In the genomic region with DNA sequence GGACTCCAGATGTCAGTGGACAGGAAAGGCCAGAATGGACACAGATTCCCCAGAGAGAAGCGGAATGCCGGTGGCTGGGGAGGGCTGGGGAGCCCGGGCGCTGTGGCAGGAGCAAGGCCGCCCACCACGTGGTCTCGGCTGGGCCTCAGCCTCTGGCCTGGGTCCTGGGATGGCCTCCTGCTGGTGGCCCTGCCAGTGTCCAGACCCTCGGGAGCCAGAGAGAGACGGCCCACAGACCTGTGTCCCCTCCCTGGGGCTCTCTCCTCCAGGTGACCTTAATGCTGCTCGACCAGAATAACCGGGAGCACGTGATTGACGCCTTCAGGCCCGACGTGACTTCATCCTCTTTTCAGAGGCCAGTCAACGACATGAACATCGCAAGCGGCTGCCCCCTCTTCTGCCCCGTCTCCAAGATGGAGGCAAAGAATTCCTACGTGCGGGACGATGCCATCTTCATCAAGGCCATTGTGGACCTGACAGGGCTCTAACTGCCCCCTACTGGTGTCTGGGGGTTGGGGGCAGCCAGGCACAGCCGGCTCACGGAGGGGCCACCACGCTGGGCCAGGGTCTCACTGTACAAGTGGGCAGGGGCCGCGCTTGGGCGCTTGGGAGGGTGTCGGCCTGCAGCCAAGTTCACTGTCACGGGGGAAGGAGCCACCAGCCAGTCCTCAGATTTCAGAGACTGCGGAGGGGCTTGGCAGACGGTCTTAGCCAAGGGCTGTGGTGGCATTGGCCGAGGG, we compare ENCODE assay signal across 25 cellular contexts. TPM values are rescaled to one million over a fixed set of nuclear protein-coding genes. Genes with fewer than 3 reads are reported as not detected.
DNase-seq lines count a peak whose midpoint lies in the region; ATAC-seq and TF ChIP-seq lines count a peak whose summit lies in the region.
"Had no signal": no experiment of that assay in that cellular context is flagged by ENCODE, and none has a peak within 500 bp of the region (broad histone marks: within the 10 kb centered on the region; RNA-seq: fewer than 3 reads in every experiment).

No MANE protein-coding gene starts in this region.

- H3K9me3 ChIP-seq in RWPE2 (ENCODE audit: severe bottlenecking), result no peaks in the 10 kb centered on the region
- H3K9me3 ChIP-seq in suprapubic skin, result no peaks in the 10 kb centered on the region

- no peak overlapping the region for H3K4me3 Mint-ChIP-seq in type B pancreatic cell
- H3K4me3 Mint-ChIP-seq in stimulated activated memory B cell treated with anti-CD40 and anti-IgM and Interleukin-4, amounts not matched to agents 10 μg/mL and 1 μg/mL and 100 μg/mL, for 72 hours, result no peak overlapping the region
- H3K4me3 Mint-ChIP-seq: CD4-positive, CD25-positive, alpha-beta regulatory T cell; mesothelial cell of epicardium had no signal

- H3K9me3 Mint-ChIP-seq in type B pancreatic cell, result no peaks in the 10 kb centered on the region
- no peaks in the 10 kb centered on the region for H3K9me3 Mint-ChIP-seq in stimulated activated memory B cell treated with anti-CD40 and anti-IgM and Interleukin-4, amounts not matched to agents 10 μg/mL and 1 μg/mL and 100 μg/mL, for 72 hours
- H3K9me3 Mint-ChIP-seq: CD4-positive, CD25-positive, alpha-beta regulatory T cell; mesothelial cell of epicardium had no signal

- WGBS in suprapubic skin, result 91% methylated on average over 7 of the region's 33 CpGs

- peak; percentile 20 to 29 for ATAC-seq in left cardiac atrium
- no peak for ATAC-seq in Right ventricle myocardium superior (ENCODE audit: poor library complexity)
- no peak for ATAC-seq in RWPE2 (ENCODE audit: low read depth)
- no peak for ATAC-seq in stimulated activated memory B cell treated with anti-CD40 and anti-IgM and Interleukin-4, amounts not matched to agents 10 μg/mL and 1 μg/mL and 100 μg/mL, for 72 hours

- no peak for TF ChIP-seq POLR2A in suprapubic skin (IDR thresholded peaks at IDR 0.05)

- no peak for TF ChIP-seq EP300 in suprapubic skin (IDR thresholded peaks at IDR 0.05)

- intact Hi-C loops in left cardiac atrium (cut with DNase I) (loop anchor here in 1 of 2 donors (10.0 kb wide), 1 partner anchor 61 kb away; the partner anchor contains the start of gene EDF1), Right ventricle myocardium superior (cut with DNase I) (no loop called here)

- H3K27me3 Mint-ChIP-seq in type B pancreatic cell, result no peaks in the 10 kb centered on the region
- H3K27me3 Mint-ChIP-seq in stimulated activated memory B cell treated with anti-CD40 and anti-IgM and Interleukin-4, amounts not matched to agents 10 μg/mL and 1 μg/mL and 100 μg/mL, for 72 hours, result no peaks in the 10 kb centered on the region
- H3K27me3 Mint-ChIP-seq: CD4-positive, CD25-positive, alpha-beta regulatory T cell had no signal

- H3K27me3 ChIP-seq in RWPE2 (ENCODE audit: insufficient read depth, poor library complexity, severe bottlenecking), result no peaks in the 10 kb centered on the region
- no peaks in the 10 kb centered on the region for H3K27me3 ChIP-seq in suprapubic skin

- no peak overlapping the region for H3K27ac ChIP-seq in RWPE2 (ENCODE audit: poor library complexity, severe bottlenecking)
- H3K27ac ChIP-seq in suprapubic skin, result no peak overlapping the region
- H3K27ac ChIP-seq: PC-9, SK-N-MC had no signal

- TF ChIP-seq CTCF in RWPE2 (IDR thresholded peaks at IDR 0.05; ENCODE audit: poor library complexity, severe bottlenecking), result peak; percentile 7
- peak; percentile 24 for TF ChIP-seq CTCF in type B pancreatic cell (conservative IDR thresholded peaks at IDR 0.05)
- no peak for TF ChIP-seq CTCF in suprapubic skin (IDR thresholded peaks at IDR 0.05)

- no peaks in the 10 kb centered on the region for H3K36me3 Mint-ChIP-seq in type B pancreatic cell
- H3K36me3 Mint-ChIP-seq in stimulated activated memory B cell treated with anti-CD40 and anti-IgM and Interleukin-4, amounts not matched to agents 10 μg/mL and 1 μg/mL and 100 μg/mL, for 72 hours, result peaks cover 46% of the 10 kb centered on the region

- DNase-seq in left cardiac atrium (no peak), Right ventricle myocardium superior (no peak), RWPE2 (ENCODE audit: low spot score) (no peak), islet precursor cell (peak; percentile 57), type B pancreatic cell (ENCODE audit: extremely low spot score, unreplicated experiment) (peak; percentile 66), suprapubic skin (ENCODE audit: low spot score in 2 of 2) (no peak)
- DNase-seq in stimulated activated CD4-positive, alpha-beta T cell treated with anti-CD3 and anti-CD28 coated beads, Interleukin-1b, Interleukin-23, amount 100 ng/mL, for 48 hours, result no peak
- DNase-seq: activated CD4-positive, alpha-beta T cell treated with anti-CD3 and anti-CD28 coated beads for 1 hour; activated CD8-positive, alpha-beta memory T cell treated with anti-CD3 and anti-CD28 coated beads, Interleukin-2, amount 50 U/mL, for 48 hours; activated effector memory CD4-positive, alpha-beta T cell treated with anti-CD3 and anti-CD28 coated beads, Interleukin-2, amount 50 U/mL, for 16 hours; amygdala; CD4-positive, CD25-positive, alpha-beta regulatory T cell; DMS79; hippocampal formation; NCI-H1436 treated with DMSO at 0.1 percent for 48 hours; NCI-H2171 treated with DMSO at 0.1 percent for 48 hours; NCI-H69; PC-9; stimulated activated CD4-positive, alpha-beta T cell treated with anti-CD3 and anti-CD28 coated beads, Interleukin-12 subunit alpha, Interleukin-12 subunit beta, amount 100 ng/mL, for 4 hours; T1000 had no signal

- H3K27ac Mint-ChIP-seq in type B pancreatic cell, result no peak overlapping the region
- no peak overlapping the region for H3K27ac Mint-ChIP-seq in stimulated activated memory B cell treated with anti-CD40 and anti-IgM and Interleukin-4, amounts not matched to agents 10 μg/mL and 1 μg/mL and 100 μg/mL, for 72 hours
- H3K27ac Mint-ChIP-seq: CD4-positive, CD25-positive, alpha-beta regulatory T cell; mesothelial cell of epicardium had no signal

- H3K4me3 ChIP-seq in RWPE2 (ENCODE audit: severe bottlenecking) (no peak overlapping the region), suprapubic skin (no peak overlapping the region)
- H3K4me3 ChIP-seq: PC-9, SK-N-MC had no signal

- H3K4me1 Mint-ChIP-seq in type B pancreatic cell (ENCODE audit: unreplicated experiment), result peaks cover 9% of the 10 kb centered on the region
- H3K4me1 Mint-ChIP-seq in stimulated activated memory B cell treated with anti-CD40 and anti-IgM and Interleukin-4, amounts not matched to agents 10 μg/mL and 1 μg/mL and 100 μg/mL, for 72 hours, result peaks cover 8% of the 10 kb centered on the region
- H3K4me1 Mint-ChIP-seq: mesothelial cell of epicardium had no signal

- H3K4me1 ChIP-seq in RWPE2 (ENCODE audit: insufficient read depth, poor library complexity, severe bottlenecking) (no peaks in the 10 kb centered on the region), suprapubic skin (peaks cover 11% of the 10 kb centered on the region)

- H3K36me3 ChIP-seq in RWPE2 (ENCODE audit: low read depth), result peaks cover 27% of the 10 kb centered on the region
- H3K36me3 ChIP-seq in suprapubic skin, result peaks cover 53% of the 10 kb centered on the region

RNA-seq across cellular contexts. Expression of gene FBXW5, which starts 19.0 kb away (rescaled TPM):
- total RNA-seq in left cardiac atrium, result 100 to 1,000 TPM in 1 of 2 donors, 10 to 100 TPM in 1; 98.4 to 130 TPM
- total RNA-seq in Right ventricle myocardium superior, result 142 TPM
- 82.8 and 110 TPM in 2 replicates for total RNA-seq in type B pancreatic cell (ENCODE audit: low replicate concordance)
- total RNA-seq in suprapubic skin, result 100 to 1,000 TPM; 101 to 166 (median 142) TPM

RNA-seq across cellular contexts. Expression of gene C8G, which starts 19.5 kb away (rescaled TPM):
- total RNA-seq in left cardiac atrium (1 to 10 TPM in 1 of 2 donors, under 1 TPM in 1; 0.88 to 3.5 TPM), Right ventricle myocardium superior (1.1 TPM), type B pancreatic cell (ENCODE audit: low replicate concordance) (2.8 and 4.1 TPM in 2 replicates), suprapubic skin (1 to 10 TPM in 1 of 4 donors, not detected in 3; 2.7 TPM)
- total RNA-seq: kidney epithelial cell had no signal

RNA-seq across cellular contexts. Expression of gene LCN12, which starts 26.5 kb away (rescaled TPM):
- total RNA-seq in left cardiac atrium, result 10 to 100 TPM in 1 of 2 donors, 1 to 10 TPM in 1; 7.0 to 11.9 TPM
- total RNA-seq in Right ventricle myocardium superior, result 2.1 TPM
- total RNA-seq in type B pancreatic cell (ENCODE audit: low replicate concordance), result 7.9 and 8.3 TPM in 2 replicates
- total RNA-seq in suprapubic skin, result 1 to 10 TPM in 1 of 4 donors, not detected in 3; 3.7 TPM
- total RNA-seq: M059J had no signal

RNA-seq across cellular contexts. Expression of gene TRAF2, which starts 39.3 kb away (rescaled TPM):
- total RNA-seq in left cardiac atrium (10 to 100 TPM in 1 of 2 donors, 1 to 10 TPM in 1; 8.8 to 11.8 TPM), Right ventricle myocardium superior (9.1 TPM), type B pancreatic cell (ENCODE audit: low replicate concordance) (19.4 and 22.3 TPM in 2 replicates), suprapubic skin (10 to 100 TPM in 2 of 4 donors, 1 to 10 TPM in 2; 8.6 to 16.1 (median 10.5) TPM)

RNA-seq across cellular contexts. Expression of gene PTGDS, which starts 51.7 kb away (rescaled TPM):
- total RNA-seq in left cardiac atrium (1,000 to 10,000 TPM; 3,329 to 4,014 TPM), Right ventricle myocardium superior (6,152 TPM), type B pancreatic cell (ENCODE audit: low replicate concordance) (1.4 and 1.7 TPM in 2 replicates), suprapubic skin (10 to 100 TPM in 3 of 4 donors, 1 to 10 TPM in 1; 4.3 to 31.7 (median 25.7) TPM)
- total RNA-seq: M059J had no signal

Comparison
In these comparisons a context has a peak if more than half of its experiments do, and no peak if none do; other contexts are left out.
1. ATAC-seq: peak in left cardiac atrium (2 of 2); none in Right ventricle myocardium superior (single experiment), RWPE2 (single experiment) and stimulated activated memory B cell treated with anti-CD40 and anti-IgM and Interleukin-4, amounts not matched to agents 10 μg/mL and 1 μg/mL and 100 μg/mL, for 72 hours (single experiment).
2. DNase-seq: peak in islet precursor cell (single experiment) and type B pancreatic cell (single experiment); none in left cardiac atrium (single experiment), Right ventricle myocardium superior (single experiment), RWPE2 (single experiment), suprapubic skin (0 of 2) and stimulated activated CD4-positive, alpha-beta T cell treated with anti-CD3 and anti-CD28 coated beads, Interleukin-1b, Interleukin-23, amount 100 ng/mL, for 48 hours (single experiment).
3. CTCF ChIP-seq: peak in RWPE2 (single experiment) and type B pancreatic cell (single experiment); none in suprapubic skin (0 of 2).